In genomic region chr5:12292610-12293204, GRCh38 we compare ENCODE assay signal across 10 cellular contexts.
DNase-seq lines count a peak whose midpoint lies in the region; ATAC-seq and TF ChIP-seq lines count a peak whose summit lies in the region.
"Had no signal": no experiment of that assay in that cellular context is flagged by ENCODE, and none has a peak within 500 bp of the region (broad histone marks: within the 10 kb centered on the region; RNA-seq: fewer than 3 reads in every experiment).

No MANE protein-coding gene starts in this region.

- H3K27me3 ChIP-seq in GM23338 (ENCODE audit: insufficient read depth) = no peaks in the 10 kb centered on the region

- H3K4me3 Mint-ChIP-seq in GM23338 (no peak overlapping the region), Calu3 (ENCODE audit: low read depth, unreplicated experiment) (no peak overlapping the region)
- H3K4me3 Mint-ChIP-seq: activated naive CD8-positive, alpha-beta T cell treated with anti-CD3 and anti-CD28 coated beads, Interleukin-2, amount 10 ng/mL, durations not matched to agents 7 days and 5 days; T-helper 1 cell treated with Interleukin-12 subunit alpha and Interleukin-12 subunit beta and Interleukin-4 antibody, amounts not matched to agents 30 μg/mL and 1 μg/mL, for 36 hours had no signal

- TF ChIP-seq CTCF in GM23338 (conservative IDR thresholded peaks at IDR 0.05; ENCODE audit: low read depth in 2 of 2) = peak; percentile 70 to 87
- TF ChIP-seq CTCF in Calu3 (IDR thresholded peaks at IDR 0.05; ENCODE audit: unreplicated experiment) = no peak

- H3K27ac Mint-ChIP-seq in GM23338 (0 out of 2 replicates have a peak overlapping the region, but pooled peaks have one; percentile 11), Calu3 (ENCODE audit: unreplicated experiment) (no peak overlapping the region)
- H3K27ac Mint-ChIP-seq: activated naive CD8-positive, alpha-beta T cell treated with anti-CD3 and anti-CD28 coated beads, Interleukin-2, amount 10 ng/mL, durations not matched to agents 7 days and 5 days; T-helper 1 cell treated with Interleukin-12 subunit alpha and Interleukin-12 subunit beta and Interleukin-4 antibody, amounts not matched to agents 30 μg/mL and 1 μg/mL, for 36 hours had no signal

- H3K27me3 Mint-ChIP-seq in GM23338 (ENCODE audit: insufficient read depth, low read depth, poor library complexity) (no peaks in the 10 kb centered on the region), Calu3 (ENCODE audit: unreplicated experiment) (no peaks in the 10 kb centered on the region)
- H3K27me3 Mint-ChIP-seq: activated naive CD8-positive, alpha-beta T cell treated with anti-CD3 and anti-CD28 coated beads, Interleukin-2, amount 10 ng/mL, durations not matched to agents 7 days and 5 days had no signal

- H3K79me2 ChIP-seq in GM23338 (replicated peaks; ENCODE audit: insufficient read depth) = no peaks in the 10 kb centered on the region

- H3K36me3 ChIP-seq in GM23338 (ENCODE audit: insufficient read depth) = peaks cover 11% of the 10 kb centered on the region; the same call in 1 of the 2 replicates

- H3K36me3 Mint-ChIP-seq in GM23338 (ENCODE audit: low read depth) (peaks cover 52% of the 10 kb centered on the region), Calu3 (ENCODE audit: insufficient read depth, unreplicated experiment) (no peaks in the 10 kb centered on the region)
- H3K36me3 Mint-ChIP-seq: activated naive CD8-positive, alpha-beta T cell treated with anti-CD3 and anti-CD28 coated beads, Interleukin-2, amount 10 ng/mL, durations not matched to agents 7 days and 5 days had no signal

- DNase-seq in GM23338 (ENCODE audit: low spot score) (peak; percentile 90), NCI-H1694 (lab: John Stamatoyannopoulos, UW) (peak; percentile 64), SW480 (ENCODE audit: low spot score) (peak; percentile 23), lung microvascular endothelial cell (ENCODE audit: low read depth in 2 of 2) (peak; percentile 0 to 1), Calu3 (no peak), NCI-H1092 (lab: John Stamatoyannopoulos, UW) (no peak)
- DNase-seq: activated naive CD8-positive, alpha-beta T cell treated with anti-CD3 and anti-CD28 coated beads, Interleukin-2, amount 10 ng/mL, durations not matched to agents 7 days and 5 days had no signal

- no peak overlapping the region for H3K27ac ChIP-seq in GM23338 (ENCODE audit: low read depth)

- H4K20me1 ChIP-seq in GM23338 (replicated peaks; ENCODE audit: insufficient read depth) = no peaks in the 10 kb centered on the region

- no peak overlapping the region for H3K4me3 ChIP-seq in GM23338

- ATAC-seq in GM23338 = peak; percentile 87
- no peak for ATAC-seq in HG03565 (IDR thresholded peaks at IDR 0.05; ENCODE audit: unreplicated experiment)
- ATAC-seq in GM21529 (IDR thresholded peaks at IDR 0.05; ENCODE audit: unreplicated experiment) = no peak

- intact Hi-C loops in Calu3 (cut with micrococcal nuclease; ENCODE audit: unreplicated experiment) = no loop called here

- no peaks in the 10 kb centered on the region for H3K9me2 ChIP-seq in GM23338 (ENCODE audit: insufficient read depth)

- no peak overlapping the region for H3K4me2 ChIP-seq in GM23338

- H2AFZ ChIP-seq in GM23338 = no peak overlapping the region

- no peaks in the 10 kb centered on the region for H3F3A ChIP-seq in GM23338 (replicated peaks; ENCODE audit: low read depth)

- H3K9me3 Mint-ChIP-seq in GM23338 (peaks cover 47% of the 10 kb centered on the region), Calu3 (ENCODE audit: low read depth, unreplicated experiment) (peaks cover 7% of the 10 kb centered on the region)

- CTCF ChIA-PET in Calu3 (lab: Charles Lee) = no interaction called here

- no TSS peak for BruUV-seq in Calu3 (replicated peaks; lab: Mats Ljungman, UMichigan)

- H3K4me1 ChIP-seq in GM23338 (ENCODE audit: insufficient read depth) = no peaks in the 10 kb centered on the region

- H3K4me1 Mint-ChIP-seq in GM23338 (peaks cover 3% of the 10 kb centered on the region; the same call in 1 of the 3 replicates), Calu3 (ENCODE audit: low read depth, unreplicated experiment) (no peaks in the 10 kb centered on the region)
- H3K4me1 Mint-ChIP-seq: activated naive CD8-positive, alpha-beta T cell treated with anti-CD3 and anti-CD28 coated beads, Interleukin-2, amount 10 ng/mL, durations not matched to agents 7 days and 5 days had no signal

TF ChIP-seq in GM23338, 12 proteins besides CTCF, POLR2A, EP300 and RAD21 (continues in another document):
- TF ChIP-seq, protein P1, sequence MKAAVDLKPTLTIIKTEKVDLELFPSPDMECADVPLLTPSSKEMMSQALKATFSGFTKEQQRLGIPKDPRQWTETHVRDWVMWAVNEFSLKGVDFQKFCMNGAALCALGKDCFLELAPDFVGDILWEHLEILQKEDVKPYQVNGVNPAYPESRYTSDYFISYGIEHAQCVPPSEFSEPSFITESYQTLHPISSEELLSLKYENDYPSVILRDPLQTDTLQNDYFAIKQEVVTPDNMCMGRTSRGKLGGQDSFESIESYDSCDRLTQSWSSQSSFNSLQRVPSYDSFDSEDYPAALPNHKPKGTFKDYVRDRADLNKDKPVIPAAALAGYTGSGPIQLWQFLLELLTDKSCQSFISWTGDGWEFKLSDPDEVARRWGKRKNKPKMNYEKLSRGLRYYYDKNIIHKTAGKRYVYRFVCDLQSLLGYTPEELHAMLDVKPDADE (IDR thresholded peaks at IDR 0.05) = no peak
- no peak for TF ChIP-seq EZH2phosphoT487 (IDR thresholded peaks at IDR 0.05; ENCODE audit: unreplicated experiment)
- no peak for TF ChIP-seq STAT1 (IDR thresholded peaks at IDR 0.05; ENCODE audit: unreplicated experiment)
- TF ChIP-seq, protein P2, sequence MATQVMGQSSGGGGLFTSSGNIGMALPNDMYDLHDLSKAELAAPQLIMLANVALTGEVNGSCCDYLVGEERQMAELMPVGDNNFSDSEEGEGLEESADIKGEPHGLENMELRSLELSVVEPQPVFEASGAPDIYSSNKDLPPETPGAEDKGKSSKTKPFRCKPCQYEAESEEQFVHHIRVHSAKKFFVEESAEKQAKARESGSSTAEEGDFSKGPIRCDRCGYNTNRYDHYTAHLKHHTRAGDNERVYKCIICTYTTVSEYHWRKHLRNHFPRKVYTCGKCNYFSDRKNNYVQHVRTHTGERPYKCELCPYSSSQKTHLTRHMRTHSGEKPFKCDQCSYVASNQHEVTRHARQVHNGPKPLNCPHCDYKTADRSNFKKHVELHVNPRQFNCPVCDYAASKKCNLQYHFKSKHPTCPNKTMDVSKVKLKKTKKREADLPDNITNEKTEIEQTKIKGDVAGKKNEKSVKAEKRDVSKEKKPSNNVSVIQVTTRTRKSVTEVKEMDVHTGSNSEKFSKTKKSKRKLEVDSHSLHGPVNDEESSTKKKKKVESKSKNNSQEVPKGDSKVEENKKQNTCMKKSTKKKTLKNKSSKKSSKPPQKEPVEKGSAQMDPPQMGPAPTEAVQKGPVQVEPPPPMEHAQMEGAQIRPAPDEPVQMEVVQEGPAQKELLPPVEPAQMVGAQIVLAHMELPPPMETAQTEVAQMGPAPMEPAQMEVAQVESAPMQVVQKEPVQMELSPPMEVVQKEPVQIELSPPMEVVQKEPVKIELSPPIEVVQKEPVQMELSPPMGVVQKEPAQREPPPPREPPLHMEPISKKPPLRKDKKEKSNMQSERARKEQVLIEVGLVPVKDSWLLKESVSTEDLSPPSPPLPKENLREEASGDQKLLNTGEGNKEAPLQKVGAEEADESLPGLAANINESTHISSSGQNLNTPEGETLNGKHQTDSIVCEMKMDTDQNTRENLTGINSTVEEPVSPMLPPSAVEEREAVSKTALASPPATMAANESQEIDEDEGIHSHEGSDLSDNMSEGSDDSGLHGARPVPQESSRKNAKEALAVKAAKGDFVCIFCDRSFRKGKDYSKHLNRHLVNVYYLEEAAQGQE (IDR thresholded peaks at IDR 0.05; ENCODE audit: unreplicated experiment) = no peak
- TF ChIP-seq ZNF331 (CRISPR knock-in tag; IDR thresholded peaks at IDR 0.05; ENCODE audit: low read depth) = no peak
- TF ChIP-seq CREB1 (CRISPR knock-in tag; IDR thresholded peaks at IDR 0.05; ENCODE audit: low read depth) = 0 out of 2 replicates have a peak, but pooled peaks have one; percentile 18

Comparison
In these comparisons a context has a peak if more than half of its experiments do, and no peak if none do; other contexts are left out.
1. DNase-seq: peak in GM23338 (single experiment), NCI-H1694 (single experiment), SW480 (single experiment) and lung microvascular endothelial cell (2 of 2); none in Calu3 (single experiment) and NCI-H1092 (single experiment).